18 cellular contexts compared by ENCODE assay signal in genomic region chr2:134185639-134186038, GRCh38.
A peak's percentile ranks its signal among the peaks of the same experiment; 100 is the strongest.
DNase-seq lines count a peak whose midpoint lies in the region; ATAC-seq and TF ChIP-seq lines count a peak whose summit lies in the region.
"Had no signal": no experiment of that assay in that cellular context is flagged by ENCODE, and none has a peak within 500 bp of the region (broad histone marks: within the 10 kb centered on the region; RNA-seq: fewer than 3 reads in every experiment).

No MANE protein-coding gene starts in this region.

- peaks cover 30% of the 10 kb centered on the region for H3K36me3 Mint-ChIP-seq in CD4-positive, CD25-positive, alpha-beta regulatory T cell
- peaks cover 6% of the 10 kb centered on the region for H3K36me3 Mint-ChIP-seq in CD8-positive, alpha-beta T cell
- H3K36me3 Mint-ChIP-seq in T-cell, result peaks cover 30% of the 10 kb centered on the region
- H3K36me3 Mint-ChIP-seq in memory B cell, result peaks cover 22% of the 10 kb centered on the region
- H3K36me3 Mint-ChIP-seq in type B pancreatic cell, result peaks cover 3% of the 10 kb centered on the region

- peak overlapping the region; percentile 20 to 82 (median 56) for H3K4me3 Mint-ChIP-seq in CD4-positive, CD25-positive, alpha-beta regulatory T cell
- H3K4me3 Mint-ChIP-seq in CD8-positive, alpha-beta T cell, result no peak overlapping the region
- H3K4me3 Mint-ChIP-seq in T-cell, result peak overlapping the region in 1 of 3 donors; percentile 44
- H3K4me3 Mint-ChIP-seq in memory B cell, result no peak overlapping the region
- no peak overlapping the region for H3K4me3 Mint-ChIP-seq in type B pancreatic cell
- H3K4me3 Mint-ChIP-seq: HFFc6 had no signal

- no peaks in the 10 kb centered on the region for H3K27me3 Mint-ChIP-seq in CD4-positive, CD25-positive, alpha-beta regulatory T cell
- no peaks in the 10 kb centered on the region for H3K27me3 Mint-ChIP-seq in CD8-positive, alpha-beta T cell (ENCODE audit: low read depth)
- H3K27me3 Mint-ChIP-seq in T-cell (no peaks in the 10 kb centered on the region), memory B cell (no peaks in the 10 kb centered on the region), type B pancreatic cell (no peaks in the 10 kb centered on the region)
- H3K27me3 Mint-ChIP-seq: IgD-negative memory B cell had no signal

- H3K4me3 ChIP-seq in CD4-positive, CD25-positive, alpha-beta regulatory T cell (ENCODE audit: low read depth, low read length), result peak overlapping the region; percentile 48
- no peak overlapping the region for H3K4me3 ChIP-seq in CD8-positive, alpha-beta T cell (ENCODE audit: low read depth, low read length)

- no peak for TF ChIP-seq CTCF in CD8-positive, alpha-beta T cell (IDR thresholded peaks at IDR 0.05)
- no peak for TF ChIP-seq CTCF in type B pancreatic cell (conservative IDR thresholded peaks at IDR 0.05)

- POLR2A ChIA-PET in CD8-positive, alpha-beta T cell (lab: Charles Lee), result no interaction called here
- POLR2A ChIA-PET in T-cell (lab: Charles Lee), result no interaction called here

- no peak overlapping the region for H3K27ac ChIP-seq in CD4-positive, CD25-positive, alpha-beta regulatory T cell (ENCODE audit: insufficient read depth, low read length, poor library complexity, severe bottlenecking)
- H3K27ac ChIP-seq in CD8-positive, alpha-beta T cell (ENCODE audit: low read depth, low read length), result no peak overlapping the region
- H3K27ac ChIP-seq: C4-2B, HL-60 had no signal

- H3K4me1 Mint-ChIP-seq in CD4-positive, CD25-positive, alpha-beta regulatory T cell, result peaks cover 58 to 95% (median 73%) of the 10 kb centered on the region in 4 donors
- H3K4me1 Mint-ChIP-seq in CD8-positive, alpha-beta T cell (ENCODE audit: low read depth), result peaks cover 81% of the 10 kb centered on the region
- H3K4me1 Mint-ChIP-seq in T-cell (peaks cover 88 to 95% (median 93%) of the 10 kb centered on the region in 3 donors), memory B cell (peaks cover 63% of the 10 kb centered on the region), type B pancreatic cell (ENCODE audit: unreplicated experiment) (peaks cover 10% of the 10 kb centered on the region)

- no peaks in the 10 kb centered on the region for H3K36me3 ChIP-seq in CD4-positive, CD25-positive, alpha-beta regulatory T cell (ENCODE audit: control insufficient read depth, insufficient read depth, low read length)
- no peaks in the 10 kb centered on the region for H3K36me3 ChIP-seq in CD8-positive, alpha-beta T cell (ENCODE audit: insufficient read depth, low read length)
- H3K36me3 ChIP-seq: BE2C had no signal

- H3K9me3 Mint-ChIP-seq in CD4-positive, CD25-positive, alpha-beta regulatory T cell, result peaks cover 0 to 1% (median 0%) of the 10 kb centered on the region in 7 donors
- H3K9me3 Mint-ChIP-seq in CD8-positive, alpha-beta T cell, result no peaks in the 10 kb centered on the region
- no peaks in the 10 kb centered on the region for H3K9me3 Mint-ChIP-seq in T-cell
- no peaks in the 10 kb centered on the region for H3K9me3 Mint-ChIP-seq in memory B cell
- H3K9me3 Mint-ChIP-seq in type B pancreatic cell, result peaks cover 5% of the 10 kb centered on the region
- H3K9me3 Mint-ChIP-seq: HFFc6, IgD-negative memory B cell had no signal

- DNase-seq in CD4-positive, CD25-positive, alpha-beta regulatory T cell, result no peak
- DNase-seq in CD8-positive, alpha-beta T cell, result no peak
- no peak for DNase-seq in T-cell
- no peak for DNase-seq in memory B cell (ENCODE audit: low spot score in 2 of 2)
- no peak for DNase-seq in type B pancreatic cell (ENCODE audit: extremely low spot score, unreplicated experiment)
- no peak for DNase-seq in HUDEP-2 (lab: John Stamatoyannopoulos, UW; ENCODE audit: unreplicated experiment in 76 of 76)
- no peak for DNase-seq in inferior parietal cortex (ENCODE audit: extremely low spot score)
- DNase-seq: BE2C, DMS153, DMS79 treated with DMSO at 0.1 percent for 48 hours, GDM1, HCEC 1CT, HFFc6, KG1 had no signal

- no peaks in the 10 kb centered on the region for H3K9me3 ChIP-seq in CD4-positive, CD25-positive, alpha-beta regulatory T cell (ENCODE audit: control insufficient read depth in 2 of 2, low read length in 2 of 2)
- H3K9me3 ChIP-seq in CD8-positive, alpha-beta T cell (ENCODE audit: low read length), result no peaks in the 10 kb centered on the region
- H3K9me3 ChIP-seq: BE2C had no signal

- H3K27me3 ChIP-seq in CD4-positive, CD25-positive, alpha-beta regulatory T cell (ENCODE audit: control insufficient read depth, insufficient read depth, low read length), result no peaks in the 10 kb centered on the region
- H3K27me3 ChIP-seq in CD8-positive, alpha-beta T cell (ENCODE audit: insufficient read depth, low read length), result no peaks in the 10 kb centered on the region
- H3K27me3 ChIP-seq: BE2C had no signal

- H3K4me1 ChIP-seq in CD4-positive, CD25-positive, alpha-beta regulatory T cell (ENCODE audit: control insufficient read depth, insufficient read depth, low read length, poor library complexity, severe bottlenecking), result peaks cover 65% of the 10 kb centered on the region
- H3K4me1 ChIP-seq in CD8-positive, alpha-beta T cell (ENCODE audit: insufficient read depth, low read length), result peaks cover 52% of the 10 kb centered on the region
- H3K4me1 ChIP-seq: BE2C had no signal

- CTCF ChIA-PET in CD8-positive, alpha-beta T cell (lab: Charles Lee), result interaction anchor here (2.7 kb wide), 1 partner anchor 67 kb away, joined by 8 read pairs; no protein-coding TSS in a partner anchor
- CTCF ChIA-PET in T-cell (lab: Charles Lee), result interaction anchor here (0.6 to 0.9 kb wide), 2 partner anchors 16 to 67 kb away, joined by 3 to 5 read pairs; no protein-coding TSS in a partner anchor

- peak overlapping the region in 2 of 3 donors; percentile 77 to 90 for H3K27ac Mint-ChIP-seq in CD4-positive, CD25-positive, alpha-beta regulatory T cell
- peak overlapping the region; percentile 32 for H3K27ac Mint-ChIP-seq in CD8-positive, alpha-beta T cell
- peak overlapping the region; percentile 75 to 81 for H3K27ac Mint-ChIP-seq in T-cell
- H3K27ac Mint-ChIP-seq in memory B cell, result peak overlapping the region; percentile 24
- no peak overlapping the region for H3K27ac Mint-ChIP-seq in type B pancreatic cell
- H3K27ac Mint-ChIP-seq: HFFc6 had no signal

- intact Hi-C loops in CD8-positive, alpha-beta T cell (cut with DNase I, micrococcal nuclease), result no loop called here

- ATAC-seq in CD4-positive, CD25-positive, alpha-beta regulatory T cell (ENCODE audit: low read depth in 2 of 2), result no peak
- ATAC-seq in CD8-positive, alpha-beta T cell, result no peak
- ATAC-seq in T-cell (replicated peaks in 1 of 4) (no peak), memory B cell (ENCODE audit: low read depth) (no peak), GM21717 (IDR thresholded peaks at IDR 0.05; ENCODE audit: unreplicated experiment) (no peak)

Comparison
In these comparisons a context has a peak if more than half of its experiments do, and no peak if none do; other contexts are left out.
1. H3K4me3 Mint-ChIP-seq: peak in CD4-positive, CD25-positive, alpha-beta regulatory T cell (4 of 4); none in CD8-positive, alpha-beta T cell (single experiment), memory B cell (single experiment) and type B pancreatic cell (single experiment).